ENCODE assay signal across 16 cellular contexts in genomic region chr11:11081273-11081672, GRCh38.
"Had no signal": no experiment of that assay in that cellular context is flagged by ENCODE, and none has a peak within 500 bp of the region (broad histone marks: within the 10 kb centered on the region; RNA-seq: fewer than 3 reads in every experiment).

No MANE protein-coding gene starts in this region.

- H3K36me3 ChIP-seq: suprapubic skin had no signal

- H3K4me3 ChIP-seq: psoas muscle, suprapubic skin had no signal

- ATAC-seq: activated CD4-positive, CD25-positive, alpha-beta regulatory T cell treated with anti-CD3 and anti-CD28 coated beads, Interleukin-2, amount 50 U/mL, for 24 hours; left ventricle myocardium superior; naive thymus-derived CD4-positive, alpha-beta T cell had no signal

- DNase-seq: activated naive CD4-positive, alpha-beta T cell treated with anti-CD3 and anti-CD28 coated beads, Interleukin-2, amount 50 U/mL, for 16 hours; amniotic stem cell; cerebellar nuclear complex; erythroblast; hypothalamus; left ventricle myocardium superior; naive thymus-derived CD4-positive, alpha-beta T cell; psoas muscle; stimulated activated CD4-positive, alpha-beta T cell treated with anti-CD3 and anti-CD28 coated beads, Interleukin-2, amount 100 ng/mL, for 48 hours; stimulated activated naive CD4-positive, alpha-beta T cell treated with Interleukin-2 at 50 U/mL for 16 hours had no signal

- H3K27ac Mint-ChIP-seq: activated T-helper 2 cell treated with anti-CD3 and anti-CD28 coated beads, Interferon-gamma antibody, Interleukin-2, Interleukin-4, amounts not matched to agents 10 μg/mL and 5 μg/mL and 100 μg/mL, durations not matched to agents 14 hours and 24 hours and 36 hours; dendritic cell treated with granulocyte-macrophage colony-stimulating factor and Interleukin-4, amounts not matched to agents 40 ng/mL and 50 ng/mL, for 4 days; mesothelial cell of epicardium; naive thymus-derived CD4-positive, alpha-beta T cell; T-helper 2 cell treated with Interferon-gamma antibody and Interleukin-4, amounts not matched to agents 5 μg/mL and 100 μg/mL, for 36 hours had no signal

- H3K4me3 Mint-ChIP-seq: dendritic cell treated with granulocyte-macrophage colony-stimulating factor and Interleukin-4, amounts not matched to agents 40 ng/mL and 50 ng/mL, for 4 days; mesothelial cell of epicardium; naive thymus-derived CD4-positive, alpha-beta T cell; T-helper 2 cell treated with Interferon-gamma antibody and Interleukin-4, amounts not matched to agents 5 μg/mL and 100 μg/mL, for 36 hours had no signal

- H3K36me3 Mint-ChIP-seq: mesothelial cell of epicardium; naive thymus-derived CD4-positive, alpha-beta T cell had no signal

- H3K9me3 Mint-ChIP-seq: activated T-helper 2 cell treated with anti-CD3 and anti-CD28 coated beads, Interferon-gamma antibody, Interleukin-2, Interleukin-4, amounts not matched to agents 10 μg/mL and 5 μg/mL and 100 μg/mL, durations not matched to agents 14 hours and 24 hours and 36 hours; dendritic cell treated with granulocyte-macrophage colony-stimulating factor and Interleukin-4, amounts not matched to agents 40 ng/mL and 50 ng/mL, for 4 days; naive thymus-derived CD4-positive, alpha-beta T cell; T-helper 2 cell treated with Interferon-gamma antibody and Interleukin-4, amounts not matched to agents 5 μg/mL and 100 μg/mL, for 36 hours had no signal

- H3K4me1 ChIP-seq: suprapubic skin had no signal

- H3K9me3 ChIP-seq: psoas muscle, suprapubic skin had no signal

- H3K27me3 ChIP-seq: suprapubic skin had no signal

- H3K27ac ChIP-seq: psoas muscle, suprapubic skin had no signal
